Comparison of ENCODE assay signal across 14 cellular contexts in genomic region chr5:126915496-126915895, GRCh38.
DNase-seq lines count a peak whose midpoint lies in the region; ATAC-seq and TF ChIP-seq lines count a peak whose summit lies in the region.
"Had no signal": no experiment of that assay in that cellular context is flagged by ENCODE, and none has a peak within 500 bp of the region (broad histone marks: within the 10 kb centered on the region; RNA-seq: fewer than 3 reads in every experiment).

No MANE protein-coding gene starts in this region.

- H3K9me3 ChIP-seq in cardiac muscle cell (ENCODE audit: low read depth) (no peaks in the 10 kb centered on the region), endodermal cell (ENCODE audit: control insufficient read depth, low read length) (peaks cover 18% of the 10 kb centered on the region), PC-3 (ENCODE audit: low read length) (no peaks in the 10 kb centered on the region)
- H3K9me3 ChIP-seq in CD8-positive, alpha-beta memory T cell (ENCODE audit: low read length), result no peaks in the 10 kb centered on the region
- H3K9me3 ChIP-seq: BE2C, HAP-1 had no signal

- H3K4me2 ChIP-seq in PC-3 (ENCODE audit: low read length), result no peak overlapping the region

- H4K20me1 ChIP-seq in PC-3 (ENCODE audit: low read length), result no peaks in the 10 kb centered on the region

- WGBS in endodermal cell (ENCODE audit: insufficient coverage in 1 of 2, insufficient read length in 1 of 2), 2 experiments, result 94 to 100% methylated on average over 1 to 2 of the region's 2 CpGs

- no peaks in the 10 kb centered on the region for H3K9me2 ChIP-seq in PC-3 (replicated peaks; ENCODE audit: low read length)

- H3F3A ChIP-seq in PC-3 (ENCODE audit: low read length, unreplicated experiment), result peaks cover 7% of the 10 kb centered on the region

- TF ChIP-seq CTCF in cardiac muscle cell (IDR thresholded peaks at IDR 0.05; ENCODE audit: low read depth, low read length) (no peak), endodermal cell (conservative IDR thresholded peaks at IDR 0.05) (peak; percentile 28), PC-3 (conservative IDR thresholded peaks at IDR 0.05; ENCODE audit: low read depth, low read length) (no peak)

- intact Hi-C loops in cardiac septum (cut with DNase I), result loop anchor here (5.0 kb wide), 1 partner anchor 117 kb away; the partner anchor contains the start of gene MARCHF3
- intact Hi-C loops in PC-3 (cut with micrococcal nuclease), result no loop called here

- H3K4me3 ChIP-seq in cardiac muscle cell, result no peak overlapping the region
- H3K4me3 ChIP-seq in endodermal cell (ENCODE audit: low read length), result no peak overlapping the region
- H3K4me3 ChIP-seq in CD8-positive, alpha-beta memory T cell (ENCODE audit: low read length), result no peak overlapping the region
- H3K4me3 ChIP-seq in PC-3 (ENCODE audit: low read length), result no peak overlapping the region
- H3K4me3 ChIP-seq: GM23248, HAP-1 had no signal

- CTCF ChIA-PET in CD8-positive, alpha-beta memory T cell (lab: Charles Lee), result no interaction called here
- CTCF ChIA-PET in PC-3 (lab: Charles Lee), result no interaction called here

- H3K36me3 Mint-ChIP-seq in endodermal cell (ENCODE audit: low read depth), result peaks cover 30% of the 10 kb centered on the region
- peaks cover 0 to 13% (median 3%) of the 10 kb centered on the region in 3 donors for H3K36me3 Mint-ChIP-seq in CD8-positive, alpha-beta memory T cell

- H3K27me3 ChIP-seq in cardiac muscle cell (no peaks in the 10 kb centered on the region), endodermal cell (ENCODE audit: control insufficient read depth, insufficient read depth, low read length, poor library complexity, severe bottlenecking) (no peaks in the 10 kb centered on the region), PC-3 (ENCODE audit: low read length) (no peaks in the 10 kb centered on the region)
- no peaks in the 10 kb centered on the region for H3K27me3 ChIP-seq in CD8-positive, alpha-beta memory T cell (ENCODE audit: insufficient read depth, low read length, poor library complexity, severe bottlenecking)
- H3K27me3 ChIP-seq: BE2C had no signal

- H3K27ac Mint-ChIP-seq in endodermal cell, result no peak overlapping the region
- no peak overlapping the region for H3K27ac Mint-ChIP-seq in CD8-positive, alpha-beta memory T cell

- peaks cover 29% of the 10 kb centered on the region for H3K4me1 Mint-ChIP-seq in endodermal cell
- H3K4me1 Mint-ChIP-seq in CD8-positive, alpha-beta memory T cell, result no peaks in the 10 kb centered on the region

- POLR2A ChIA-PET in CD8-positive, alpha-beta memory T cell (lab: Charles Lee), result no interaction called here
- POLR2A ChIA-PET in PC-3 (lab: Charles Lee; ENCODE audit: unreplicated experiment), result no interaction called here

- H3K9me3 Mint-ChIP-seq in endodermal cell, result peaks cover 15% of the 10 kb centered on the region
- H3K9me3 Mint-ChIP-seq in CD8-positive, alpha-beta memory T cell, result peaks cover 0 to 10% (median 5%) of the 10 kb centered on the region in 5 donors

- no peak for DNase-seq in cardiac muscle cell (ENCODE audit: low read depth in 1 of 2, low spot score in 1 of 2)
- DNase-seq in cardiac septum (ENCODE audit: low spot score), result no peak
- no peak for DNase-seq in endodermal cell
- DNase-seq in CD8-positive, alpha-beta memory T cell, result no peak
- DNase-seq in PC-3, result no peak
- DNase-seq: BE2C; C1 segment of cervical spinal cord; Calu3; CD4-positive, CD25-positive, alpha-beta regulatory T cell; GF-D8; GM23248 had no signal

- no peaks in the 10 kb centered on the region for H3K36me3 ChIP-seq in cardiac muscle cell
- peaks cover 62% of the 10 kb centered on the region for H3K36me3 ChIP-seq in endodermal cell (ENCODE audit: control insufficient read depth, insufficient read depth, low read length)
- no peaks in the 10 kb centered on the region for H3K36me3 ChIP-seq in CD8-positive, alpha-beta memory T cell (ENCODE audit: insufficient read depth, low read length)
- H3K36me3 ChIP-seq in PC-3 (ENCODE audit: low read depth, low read length), result no peaks in the 10 kb centered on the region
- H3K36me3 ChIP-seq: BE2C, HAP-1 had no signal

- no peak overlapping the region for H2AFZ ChIP-seq in PC-3 (ENCODE audit: low read length)
- H2AFZ ChIP-seq: GM23248 had no signal

- peaks cover 34% of the 10 kb centered on the region for H3K27me3 Mint-ChIP-seq in endodermal cell (ENCODE audit: insufficient read depth)
- no peaks in the 10 kb centered on the region for H3K27me3 Mint-ChIP-seq in CD8-positive, alpha-beta memory T cell
- H3K27me3 Mint-ChIP-seq: CD4-positive, CD25-positive, alpha-beta regulatory T cell had no signal

- peak overlapping the region; percentile 50 for H3K27ac ChIP-seq in cardiac muscle cell
- no peak overlapping the region for H3K27ac ChIP-seq in endodermal cell (ENCODE audit: low read depth, low read length)
- no peak overlapping the region for H3K27ac ChIP-seq in CD8-positive, alpha-beta memory T cell (ENCODE audit: low read depth, low read length)
- H3K27ac ChIP-seq in PC-3 (ENCODE audit: low read length), result no peak overlapping the region
- H3K27ac ChIP-seq: GM23248, HL-60 had no signal

- no peak overlapping the region for H3K9ac ChIP-seq in endodermal cell (ENCODE audit: extremely low read depth, low read length, poor library complexity, severe bottlenecking)
- H3K9ac ChIP-seq in PC-3 (ENCODE audit: low read length), result no peak overlapping the region
- H3K9ac ChIP-seq: GM23248 had no signal

- peaks cover 40% of the 10 kb centered on the region for H3K4me1 ChIP-seq in cardiac muscle cell (ENCODE audit: low read depth)
- H3K4me1 ChIP-seq in endodermal cell (ENCODE audit: control insufficient read depth, insufficient read depth, low read length), result peaks cover 7% of the 10 kb centered on the region
- H3K4me1 ChIP-seq in CD8-positive, alpha-beta memory T cell (ENCODE audit: insufficient read depth, low read length), result no peaks in the 10 kb centered on the region
- H3K4me1 ChIP-seq in PC-3 (ENCODE audit: insufficient read depth, low read length), result peaks cover 26% of the 10 kb centered on the region

- BruUV-seq in PC-3 (replicated peaks; lab: Mats Ljungman, UMichigan), result no TSS peak

- ATAC-seq in HG02885 (IDR thresholded peaks at IDR 0.05; ENCODE audit: poor library complexity, unreplicated experiment) (peak; percentile 71), PC-3 (no peak)

- no peaks in the 10 kb centered on the region for H3K79me2 ChIP-seq in PC-3 (ENCODE audit: low read length)

- H3K4me3 Mint-ChIP-seq in endodermal cell, result no peak overlapping the region
- H3K4me3 Mint-ChIP-seq in CD8-positive, alpha-beta memory T cell, result no peak overlapping the region
